In genomic region chr18:864872-865273, GRCh38 we compare ENCODE assay signal across 8 cellular contexts. TPM values are rescaled to one million over a fixed set of nuclear protein-coding genes. Genes with fewer than 3 reads are reported as not detected.
DNase-seq lines count a peak whose midpoint lies in the region; ATAC-seq and TF ChIP-seq lines count a peak whose summit lies in the region.

No MANE protein-coding gene starts in this region.

- no peak overlapping the region for H3K27ac ChIP-seq in left lung

- peak; percentile 76 for DNase-seq in Right ventricle myocardium inferior (ENCODE audit: missing footprints)
- no peak for DNase-seq in cardiac septum (ENCODE audit: low spot score)
- DNase-seq in NCI-H446 treated with DMSO at 0.1 percent for 48 hours (lab: John Stamatoyannopoulos, UW), result peak; percentile 50
- DNase-seq in activated CD4-positive, alpha-beta T cell treated with anti-CD3 and anti-CD28 coated beads for 1 hour, result peak; percentile 39
- peak; percentile 61 for DNase-seq in cerebellum (ENCODE audit: low spot score)
- peak; percentile 63 to 84 for DNase-seq in left lung
- peak; percentile 4 to 45 (median 15) for DNase-seq in stimulated activated CD4-positive, alpha-beta T cell treated with anti-CD3 and anti-CD28 coated beads, TNF-alpha, amount 100 ng/mL, for 1 hour (ENCODE audit: low read depth in 3 of 3, low spot score in 1 of 3)

- peaks cover 0 to 6% of the 10 kb centered on the region in 2 donors for H3K4me1 ChIP-seq in left lung

- H3K4me3 ChIP-seq in left lung, result no peak overlapping the region

- H3K9me3 ChIP-seq in left lung, result no peaks in the 10 kb centered on the region

- ATAC-seq in Right ventricle myocardium inferior (peak; percentile 79), HG03097 (IDR thresholded peaks at IDR 0.05; ENCODE audit: low FRiP score, unreplicated experiment) (peak; percentile 89), left lung (peak; percentile 98)

- no peaks in the 10 kb centered on the region for H3K36me3 ChIP-seq in left lung

- TF ChIP-seq CTCF in left lung (IDR thresholded peaks at IDR 0.05), result peak; percentile 75 to 96

- intact Hi-C loops in Right ventricle myocardium inferior (cut with DNase I), result loop anchor here (5.0 kb wide), 2 partner anchors 97 to 1682 kb away; no protein-coding TSS in a partner anchor
- intact Hi-C loops in cardiac septum (cut with DNase I), result loop anchor here (2.0 to 10.0 kb wide), 3 partner anchors 96 to 1680 kb away; no protein-coding TSS in a partner anchor
- intact Hi-C loops in left lung (cut with DNase I), result loop anchor here in 1 of 2 donors (5.0 kb wide), 1 partner anchor 92 kb away; no protein-coding TSS in a partner anchor

- H3K27me3 ChIP-seq in left lung, result peaks cover 0 to 27% of the 10 kb centered on the region in 2 donors

RNA-seq across cellular contexts. Expression of gene ADCYAP1, which starts 39.8 kb away (rescaled TPM):
- total RNA-seq in Right ventricle myocardium inferior, result not detected
- total RNA-seq in cardiac septum, result 0.22 TPM
- 23.3 TPM for total RNA-seq in cerebellum
- under 1 TPM in 1 of 2 donors, not detected in 1; 0.08 TPM for total RNA-seq in left lung

RNA-seq across cellular contexts. Expression of gene YES1, which starts 52.8 kb away (rescaled TPM):
- total RNA-seq in Right ventricle myocardium inferior, result 23.5 TPM
- 26.2 TPM for total RNA-seq in cardiac septum
- total RNA-seq in cerebellum, result 44.9 TPM
- total RNA-seq in left lung, result 10 to 100 TPM; 36.9 to 41.9 TPM

Comparison
In these comparisons a context has a peak if more than half of its experiments do, and no peak if none do; other contexts are left out.
1. RNA of gene ADCYAP1, which starts 39.8 kb away (total RNA-seq): 23.3 TPM in cerebellum (single experiment); 0.22 TPM in cardiac septum (single experiment), not detected in Right ventricle myocardium inferior (single experiment) and 0.08 TPM in left lung; every median in the first group is over 10 times any median in the second.
2. Peak in every context shown above with its lines, with median percentiles within 50 percentile points of each other: ATAC-seq.